ENCODE assay signal across 23 cellular contexts in genomic region chr4:182242793-182243192, GRCh38. TPM values are rescaled to one million over a fixed set of nuclear protein-coding genes. Genes with fewer than 3 reads are reported as not detected.
DNase-seq lines count a peak whose midpoint lies in the region; ATAC-seq, FAIRE-seq and TF ChIP-seq lines count a peak whose summit lies in the region.
"Had no signal": no experiment of that assay in that cellular context is flagged by ENCODE, and none has a peak within 500 bp of the region (broad histone marks: within the 10 kb centered on the region; RNA-seq: fewer than 3 reads in every experiment).

No MANE protein-coding gene starts in this region.

- no peak overlapping the region for H3K18ac ChIP-seq in H1 (ENCODE audit: extremely low read depth, low read length)

- peaks cover 4% of the 10 kb centered on the region for H3K79me1 ChIP-seq in H1 (ENCODE audit: low read depth, low read length)

- H3K23ac ChIP-seq in H1 (ENCODE audit: insufficient read length) = no peak overlapping the region

- H3K14ac ChIP-seq in H1 (ENCODE audit: insufficient read length) = no peak overlapping the region

- no peak overlapping the region for H3K4me3 Mint-ChIP-seq in mesothelial cell of epicardium
- no peak overlapping the region for H3K4me3 Mint-ChIP-seq in activated naive CD4-positive, alpha-beta T cell treated with anti-CD3 and anti-CD28 coated beads, Interleukin-2, amount 10 ng/mL, durations not matched to agents 7 days and 5 days
- H3K4me3 Mint-ChIP-seq: activated CD8-positive, alpha-beta T cell treated with anti-CD3 and anti-CD28 coated beads for 36 hours; activated naive CD8-positive, alpha-beta T cell treated with anti-CD3 and anti-CD28 coated beads for 36 hours; activated T-cell treated with anti-CD3 and anti-CD28 coated beads, Interleukin-2, amount 50 U/mL, for 72 hours had no signal

- no peak overlapping the region for H2AFZ ChIP-seq in H1 (ENCODE audit: low read length)

- 90% methylated on average over 7 of the region's 7 CpGs; no CpG with 5 or more reads in 1 of the 2 experiments for WGBS in H1 (ENCODE audit: extremely low coverage in 1 of 2, insufficient coverage in 1 of 2, insufficient read length in 1 of 2, insufficient replicate concordance in 2 of 2, low coverage in 1 of 2, low lambda C conversion rate in 2 of 2, missing lambda C conversion rate in 1 of 2), 2 experiments

- no peak overlapping the region for H3K9ac ChIP-seq in H1 (replicated peaks in 1 of 4; ENCODE audit: extremely low read depth in 1 of 4, low read depth in 3 of 4, low read length in 3 of 4)

- CTCF ChIA-PET in H1 (lab: Charles Lee; ENCODE audit: partially characterized antibody) = no interaction called here
- CTCF ChIA-PET in activated naive CD4-positive, alpha-beta T cell treated with anti-CD3 and anti-CD28 coated beads, Interleukin-2, amount 10 ng/mL, durations not matched to agents 7 days and 5 days (lab: Charles Lee) = no interaction called here

- H2BK12ac ChIP-seq in H1 (ENCODE audit: low read depth, low read length) = no peak overlapping the region; the same call in 1 of the 2 replicates

- H3K4ac ChIP-seq in H1 (replicated peaks; ENCODE audit: insufficient read length, low read depth, low read length) = no peak overlapping the region

- TF ChIP-seq RAD21 in H1 (IDR thresholded peaks at IDR 0.05 in 1 of 2, conservative IDR thresholded peaks at IDR 0.05 in 1 of 2; ENCODE audit: low read depth in 2 of 2, low read length in 2 of 2) = no peak

- H3K4me2 ChIP-seq in H1 (ENCODE audit: insufficient read depth in 1 of 2, low read depth in 2 of 2, low read length in 2 of 2) = no peak overlapping the region

- H4K5ac ChIP-seq in H1 (ENCODE audit: insufficient read length, low read depth, low read length) = no peak overlapping the region

- no peak for FAIRE-seq in RCC 7860 (lab: Jason Lieb, UNC)
- FAIRE-seq in H1 (lab: Jason Lieb, UNC) = no peak
- FAIRE-seq: GM12892 had no signal

- 0 out of 2 replicates have a peak overlapping the region, but pooled peaks have one; percentile 89 for H2BK15ac ChIP-seq in H1 (ENCODE audit: low read length)

- H3K23me2 ChIP-seq in H1 (ENCODE audit: low read depth, low read length) = no peaks in the 10 kb centered on the region

- no peak overlapping the region for H3K56ac ChIP-seq in H1 (replicated peaks; ENCODE audit: insufficient read length, low read depth, low read length)

- H3K36me3 ChIP-seq in H1 (ENCODE audit: control insufficient read depth in 2 of 4, insufficient read depth in 4 of 4, low read length in 3 of 4) (no peaks in the 10 kb centered on the region), WERI-Rb-1 (no peaks in the 10 kb centered on the region)

- peaks cover 3 to 15% (median 8%) of the 10 kb centered on the region in 4 experiments for H3K4me1 ChIP-seq in H1 (replicated peaks in 1 of 4; ENCODE audit: control insufficient read depth in 3 of 4, insufficient read depth in 4 of 4, low read length in 3 of 4)

- H4K91ac ChIP-seq in H1 (replicated peaks; ENCODE audit: insufficient read length, low read length) = no peak overlapping the region

- no peak overlapping the region; the same call in 1 of the 2 replicates for H2BK20ac ChIP-seq in H1 (ENCODE audit: low read length)

- no peaks in the 10 kb centered on the region for H3K9me3 ChIP-seq in H1 (ENCODE audit: insufficient read depth in 2 of 2, low read depth in 1 of 2, low read length in 1 of 2)
- peaks cover 6% of the 10 kb centered on the region for H3K9me3 ChIP-seq in WERI-Rb-1 (ENCODE audit: severe bottlenecking)

- TF ChIP-seq EP300 in H1 (IDR thresholded peaks at IDR 0.05; ENCODE audit: borderline replicate concordance in 1 of 2, low read depth in 2 of 2, low read length in 2 of 2) = no peak

- peaks cover 3% of the 10 kb centered on the region for H3K9me3 Mint-ChIP-seq in mesothelial cell of epicardium
- H3K9me3 Mint-ChIP-seq in activated naive CD4-positive, alpha-beta T cell treated with anti-CD3 and anti-CD28 coated beads, Interleukin-2, amount 10 ng/mL, durations not matched to agents 7 days and 5 days = peaks cover 14% of the 10 kb centered on the region

- H3K27me3 ChIP-seq in H1 (replicated peaks in 1 of 4; ENCODE audit: control insufficient read depth in 3 of 4, extremely low read depth in 1 of 4, insufficient read depth in 3 of 4, low read length in 3 of 4) (no peaks in the 10 kb centered on the region), WERI-Rb-1 (ENCODE audit: insufficient read depth, low read depth, severe bottlenecking) (no peaks in the 10 kb centered on the region)

- H2BK120ac ChIP-seq in H1 (replicated peaks; ENCODE audit: low read depth, low read length) = no peak overlapping the region

- DNase-seq in EH (ENCODE audit: low read depth) (peak; percentile 71), RCC 7860 (ENCODE audit: low spot score) (peak; percentile 59), H1 (ENCODE audit: low read depth in 1 of 2, low spot score in 2 of 2) (no peak), mesothelial cell of epicardium (ENCODE audit: low spot score in 2 of 2, unreplicated experiment in 2 of 2) (no peak), WERI-Rb-1 (no peak), NCI-H2196 treated with DMSO at 0.1 percent for 48 hours (lab: John Stamatoyannopoulos, UW; ENCODE audit: unreplicated experiment) (no peak)
- no peak for DNase-seq in activated naive CD4-positive, alpha-beta T cell treated with anti-CD3 and anti-CD28 coated beads, Interleukin-2, amount 10 ng/mL, durations not matched to agents 7 days and 5 days
- DNase-seq: activated CD8-positive, alpha-beta T cell treated with anti-CD3 and anti-CD28 coated beads for 36 hours; activated naive CD8-positive, alpha-beta T cell treated with anti-CD3 and anti-CD28 coated beads for 36 hours; activated T-cell treated with anti-CD3 and anti-CD28 coated beads, Interleukin-2, amount 50 U/mL, for 72 hours; central memory CD4-positive, alpha-beta T cell; COR-L47; effector memory CD4-positive, alpha-beta T cell; hypothalamus; NCI-H446; NK-92 treated with Interleukin-12 subunit alpha and Interleukin-12 subunit beta, amount 100 ng/mL, for 24 hours; stimulated activated CD4-positive, alpha-beta T cell treated with anti-CD3 and anti-CD28 coated beads, Interleukin-1b, Interleukin-23, amount 100 ng/mL, for 48 hours had no signal

- H3K4me3 ChIP-seq in H1 (ENCODE audit: extremely low read depth in 1 of 4, insufficient read depth in 2 of 4, low read depth in 3 of 4, low read length in 4 of 4) (no peak overlapping the region), WERI-Rb-1 (ENCODE audit: low read depth, low read length) (no peak overlapping the region)

- H3K27ac ChIP-seq in H1 (ENCODE audit: low read depth, low read length) = no peak overlapping the region
- no peak overlapping the region for H3K27ac ChIP-seq in WERI-Rb-1
- H3K27ac ChIP-seq: RWPE1, VCaP had no signal

- POLR2A ChIA-PET in H1 (lab: Charles Lee; ENCODE audit: partially characterized antibody) = no interaction called here

- no peaks in the 10 kb centered on the region for H3K79me2 ChIP-seq in H1 (ENCODE audit: control insufficient read depth in 1 of 2, insufficient read depth in 2 of 2, low read length in 2 of 2)

- H2AK5ac ChIP-seq in H1 (ENCODE audit: low read depth, low read length) = 0 out of 2 replicates have a peak overlapping the region, but pooled peaks have one; percentile 25

- TF ChIP-seq CTCF in H1 (IDR thresholded peaks at IDR 0.05; ENCODE audit: control extremely low read depth in 1 of 3, insufficient read depth in 1 of 3, low read depth in 1 of 3, low read length in 3 of 3) (no peak), mesothelial cell of epicardium (IDR thresholded peaks at IDR 0.05; ENCODE audit: unreplicated experiment) (no peak), WERI-Rb-1 (IDR thresholded peaks at IDR 0.05; ENCODE audit: low read depth, low read length) (no peak)

- H4K20me1 ChIP-seq in H1 (replicated peaks in 1 of 2; ENCODE audit: control insufficient read depth in 1 of 2, insufficient read depth in 2 of 2, low read length in 2 of 2) = no peaks in the 10 kb centered on the region

- peaks cover 4% of the 10 kb centered on the region for H3K36me3 Mint-ChIP-seq in mesothelial cell of epicardium
- H3K36me3 Mint-ChIP-seq in activated naive CD4-positive, alpha-beta T cell treated with anti-CD3 and anti-CD28 coated beads, Interleukin-2, amount 10 ng/mL, durations not matched to agents 7 days and 5 days = no peaks in the 10 kb centered on the region
- H3K36me3 Mint-ChIP-seq: activated naive CD8-positive, alpha-beta T cell treated with anti-CD3 and anti-CD28 coated beads for 36 hours had no signal

- H4K8ac ChIP-seq in H1 (ENCODE audit: extremely low read depth, insufficient read depth, low read length) = no peak overlapping the region

- peak overlapping the region; percentile 84 for H3K27ac Mint-ChIP-seq in mesothelial cell of epicardium
- no peak overlapping the region for H3K27ac Mint-ChIP-seq in activated naive CD4-positive, alpha-beta T cell treated with anti-CD3 and anti-CD28 coated beads, Interleukin-2, amount 10 ng/mL, durations not matched to agents 7 days and 5 days
- H3K27ac Mint-ChIP-seq: activated CD8-positive, alpha-beta T cell treated with anti-CD3 and anti-CD28 coated beads for 36 hours; activated naive CD8-positive, alpha-beta T cell treated with anti-CD3 and anti-CD28 coated beads for 36 hours; activated T-cell treated with anti-CD3 and anti-CD28 coated beads, Interleukin-2, amount 50 U/mL, for 72 hours had no signal

- no peak overlapping the region for H2BK5ac ChIP-seq in H1 (ENCODE audit: low read depth, low read length)

- no peak for ATAC-seq in HG02763 (IDR thresholded peaks at IDR 0.05; ENCODE audit: unreplicated experiment)
- ATAC-seq: activated CD8-positive, alpha-beta T cell treated with anti-CD3 and anti-CD28 coated beads for 36 hours; activated T-cell treated with anti-CD3 and anti-CD28 coated beads, Interleukin-2, amount 50 U/mL, for 72 hours; left lobe of liver; sciatic nerve had no signal

- H3K4me1 Mint-ChIP-seq in mesothelial cell of epicardium = peaks cover 64% of the 10 kb centered on the region
- no peaks in the 10 kb centered on the region for H3K4me1 Mint-ChIP-seq in activated naive CD4-positive, alpha-beta T cell treated with anti-CD3 and anti-CD28 coated beads, Interleukin-2, amount 10 ng/mL, durations not matched to agents 7 days and 5 days
- H3K4me1 Mint-ChIP-seq: activated naive CD8-positive, alpha-beta T cell treated with anti-CD3 and anti-CD28 coated beads for 36 hours had no signal

- H3K27me3 Mint-ChIP-seq in mesothelial cell of epicardium (ENCODE audit: low read depth) = no peaks in the 10 kb centered on the region
- no peaks in the 10 kb centered on the region for H3K27me3 Mint-ChIP-seq in activated naive CD4-positive, alpha-beta T cell treated with anti-CD3 and anti-CD28 coated beads, Interleukin-2, amount 10 ng/mL, durations not matched to agents 7 days and 5 days

- TF ChIP-seq POLR2A in H1 (IDR thresholded peaks at IDR 0.05; ENCODE audit: control extremely low read depth in 1 of 2, low read depth in 2 of 2, low read length in 2 of 2) = no peak

RNA-seq across cellular contexts. Expression of gene TENM3, which starts 0.4 kb away (rescaled TPM):
- 67.0 and 69.3 TPM in 2 replicates for total RNA-seq in H1 (2021; fragmentation: NEBNext Ultra II Directional; extraction: Animal tissue kit (Norgen Biotek cat#: 25700))
- polyA plus RNA-seq in H1 (2011; rRNA removed) = 36.9 and 53.4 TPM in 2 replicates
- 40.7 TPM for polyA plus RNA-seq in H1 (2011; cell fraction: cytosol; rRNA removed)
- 118 TPM for polyA plus RNA-seq in H1 (2011; cell fraction: nucleus; rRNA removed)
- 26.3 to 39.5 TPM (median 35.6 TPM) in 4 replicates for polyA plus RNA-seq in H1 (2012, experiment 1 of 2)
- 1.8 TPM for polyA plus RNA-seq in H1 (2012, experiment 2 of 2)
- 79.4 TPM for polyA plus RNA-seq in H1 (2013, experiment 1 of 2)
- 74.1 TPM for polyA plus RNA-seq in H1 (2013, experiment 2 of 2)
- polyA minus RNA-seq in H1 (2011; rRNA and poly(A)+ RNA removed) = 187 and 223 TPM in 2 replicates
- polyA minus RNA-seq in H1 (2011; cell fraction: cytosol; rRNA and poly(A)+ RNA removed) = 110 TPM
- 335 TPM for polyA minus RNA-seq in H1 (2011; cell fraction: nucleus; rRNA and poly(A)+ RNA removed)
- total RNA-seq in mesothelial cell of epicardium = 104 to 107 TPM (median 106 TPM) in 3 replicates
- total RNA-seq: activated CD8-positive, alpha-beta T cell treated with anti-CD3 and anti-CD28 coated beads for 36 hours; activated naive CD8-positive, alpha-beta T cell treated with anti-CD3 and anti-CD28 coated beads for 36 hours had no signal

Comparison
In these comparisons a context has a peak if more than half of its experiments do, and no peak if none do; other contexts are left out.
1. DNase-seq: peak in EH (single experiment) and RCC 7860 (single experiment); none in H1 (0 of 2), mesothelial cell of epicardium (0 of 2), activated naive CD4-positive, alpha-beta T cell treated with anti-CD3 and anti-CD28 coated beads, Interleukin-2, amount 10 ng/mL, durations not matched to agents 7 days and 5 days (single experiment), WERI-Rb-1 (single experiment) and NCI-H2196 treated with DMSO at 0.1 percent for 48 hours (single experiment).